8 cellular contexts compared by ENCODE assay signal in the genomic region with DNA sequence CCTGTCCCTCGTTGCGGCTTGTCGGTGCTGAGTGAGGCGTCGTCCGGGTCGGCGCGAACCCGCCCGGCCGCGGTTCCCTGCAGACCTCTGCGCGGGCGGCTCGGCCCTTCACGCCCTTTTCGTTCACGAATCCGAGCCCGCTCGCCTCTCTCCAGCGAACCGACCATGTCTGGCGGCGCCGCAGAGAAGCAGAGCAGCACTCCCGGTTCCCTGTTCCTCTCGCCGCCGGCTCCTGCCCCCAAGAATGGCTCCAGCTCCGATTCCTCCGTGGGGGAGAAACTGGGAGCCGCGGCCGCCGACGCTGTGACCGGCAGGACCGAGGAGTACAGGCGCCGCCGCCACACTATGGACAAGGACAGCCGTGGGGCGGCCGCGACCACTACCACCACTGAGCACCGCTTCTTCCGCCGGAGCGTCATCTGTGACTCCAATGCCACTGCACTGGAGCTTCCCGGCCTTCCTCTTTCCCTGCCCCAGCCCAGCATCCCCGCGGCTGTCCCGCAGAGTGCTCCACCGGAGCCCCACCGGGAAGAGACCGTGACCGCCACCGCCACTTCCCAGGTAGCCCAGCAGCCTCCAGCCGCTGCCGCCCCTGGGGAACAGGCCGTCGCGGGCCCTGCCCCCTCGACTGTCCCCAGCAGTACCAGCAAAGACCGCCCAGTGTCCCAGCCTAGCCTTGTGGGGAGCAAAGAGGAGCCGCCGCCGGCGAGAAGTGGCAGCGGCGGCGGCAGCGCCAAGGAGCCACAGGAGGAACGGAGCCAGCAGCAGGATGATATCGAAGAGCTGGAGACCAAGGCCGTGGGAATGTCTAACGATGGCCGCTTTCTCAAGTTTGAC. TPM values are rescaled to one million over a fixed set of nuclear protein-coding genes. Genes with fewer than 3 reads are reported as not detected.
DNase-seq lines count a peak whose midpoint lies in the region; ATAC-seq and TF ChIP-seq lines count a peak whose summit lies in the region.

No MANE protein-coding gene starts in this region.

- DNase-seq in SK-N-DZ (ENCODE audit: low spot score) (peak; percentile 48), anterior cingulate cortex (lab: John Stamatoyannopoulos, UW) (peak in 33 of 58 donors; percentile 3 to 59 (median 32)), skeletal muscle cell (ENCODE audit: low read depth) (no peak), cortex of kidney (lab: John Stamatoyannopoulos, UW) (no peak), SHP77 (lab: John Stamatoyannopoulos, UW) (no peak)

- peak; percentile 25; the same call in 1 of the 2 replicates for TF ChIP-seq CTCF in GM12874 (IDR thresholded peaks at IDR 0.05; ENCODE audit: insufficient read depth, low read depth, low read length)

- ATAC-seq in HG02970 (IDR thresholded peaks at IDR 0.05; ENCODE audit: low FRiP score, unreplicated experiment): peak; percentile 7

- H3K4me3 ChIP-seq in iPS-11a (ENCODE audit: low read depth, low read length): peak overlapping the region; percentile 75
- H3K4me3 ChIP-seq in skeletal muscle cell (ENCODE audit: low read depth, low read length): peak overlapping the region; percentile 87

RNA-seq across cellular contexts. Expression of gene WNK1, which starts 1.2 kb away (rescaled TPM):
- 29.7 and 30.9 TPM in 2 replicates for polyA plus RNA-seq in SK-N-DZ (2014; cell fraction: cytosol; rRNA removed)
- 29.4 and 33.5 TPM in 2 replicates for polyA plus RNA-seq in SK-N-DZ (2014; cell fraction: nucleus; rRNA removed)

Comparison
In these comparisons a context has a peak if more than half of its experiments do, and no peak if none do; other contexts are left out.
1. DNase-seq: peak in SK-N-DZ (single experiment) and anterior cingulate cortex (33 of 58); none in skeletal muscle cell (single experiment), cortex of kidney (single experiment) and SHP77 (0 of 2).